ENCODE assay signal across 19 cellular contexts in genomic region chr2:25398534-25398933, GRCh38. TPM values are rescaled to one million over a fixed set of nuclear protein-coding genes. Genes with fewer than 3 reads are reported as not detected.
DNase-seq lines count a peak whose midpoint lies in the region; ATAC-seq, FAIRE-seq and TF ChIP-seq lines count a peak whose summit lies in the region.
"Had no signal": no experiment of that assay in that cellular context is flagged by ENCODE, and none has a peak within 500 bp of the region (broad histone marks: within the 10 kb centered on the region; RNA-seq: fewer than 3 reads in every experiment).

No MANE protein-coding gene starts in this region.

- H3K4me1 ChIP-seq in BLaER1 = peaks cover 56% of the 10 kb centered on the region
- H3K4me1 ChIP-seq in testis = peaks cover 25% of the 10 kb centered on the region

- POLR2A ChIA-PET in WTC11 (lab: Charles Lee) = no interaction called here
- POLR2A ChIA-PET in activated CD8-positive, alpha-beta T cell treated with anti-CD3 and anti-CD28 coated beads for 36 hours (lab: Charles Lee) = no interaction called here

- no peak for TF ChIP-seq POLR2A in GM12892 (IDR thresholded peaks at IDR 0.05; ENCODE audit: low read depth, low read length)
- TF ChIP-seq POLR2A in testis (IDR thresholded peaks at IDR 0.05) = no peak

- H3K9me3 ChIP-seq in BLaER1 = no peaks in the 10 kb centered on the region
- H3K9me3 ChIP-seq in testis = no peaks in the 10 kb centered on the region

- H3K4me3 Mint-ChIP-seq in WTC11 = no peak overlapping the region
- H3K4me3 Mint-ChIP-seq in activated CD8-positive, alpha-beta T cell treated with anti-CD3 and anti-CD28 coated beads for 36 hours = no peak overlapping the region
- H3K4me3 Mint-ChIP-seq: CD8-positive, alpha-beta T cell had no signal

- H3K36me3 ChIP-seq in BLaER1 = 0 out of 2 replicates have a peak, but pooled peaks cover 3% of the 10 kb centered on the region
- H3K36me3 ChIP-seq in testis (ENCODE audit: low read depth, missing control alignments) = no peaks in the 10 kb centered on the region

- H3K4me3 ChIP-seq in BLaER1 = no peak overlapping the region
- H3K4me3 ChIP-seq in testis = no peak overlapping the region

- H3K36me3 Mint-ChIP-seq in WTC11 = peaks cover 3% of the 10 kb centered on the region; the same call in 1 of the 2 replicates
- H3K36me3 Mint-ChIP-seq in activated CD8-positive, alpha-beta T cell treated with anti-CD3 and anti-CD28 coated beads for 36 hours (ENCODE audit: low read depth) = peaks cover 3% of the 10 kb centered on the region

- H3K27me3 Mint-ChIP-seq in WTC11 (ENCODE audit: low read depth) = no peaks in the 10 kb centered on the region
- no peaks in the 10 kb centered on the region for H3K27me3 Mint-ChIP-seq in activated CD8-positive, alpha-beta T cell treated with anti-CD3 and anti-CD28 coated beads for 36 hours

- H3K27ac ChIP-seq in BLaER1 (no peak overlapping the region), testis (peak overlapping the region; percentile 1 to 3)
- H3K27ac ChIP-seq: C4-2B, HL-60 had no signal

- peak; percentile 62 for ATAC-seq in WTC11
- no peak for ATAC-seq in activated CD8-positive, alpha-beta T cell treated with anti-CD3 and anti-CD28 coated beads for 36 hours
- ATAC-seq: CD8-positive, alpha-beta T cell; HCT116 had no signal

- peak overlapping the region; percentile 68; the same call in 1 of the 2 replicates for H3K4me2 ChIP-seq in BLaER1

- CTCF ChIA-PET in WTC11 (lab: Charles Lee) = interaction anchor here (2.2 kb wide), 1 partner anchor 36 kb away, joined by 11 read pairs; no protein-coding TSS in a partner anchor
- CTCF ChIA-PET in activated CD8-positive, alpha-beta T cell treated with anti-CD3 and anti-CD28 coated beads for 36 hours (lab: Charles Lee) = interaction anchor here (0.8 kb wide), 1 partner anchor 156 kb away, joined by 3 read pairs; no protein-coding TSS in a partner anchor

- H3K4me1 Mint-ChIP-seq in WTC11 = peaks cover 12% of the 10 kb centered on the region
- peaks cover 18% of the 10 kb centered on the region for H3K4me1 Mint-ChIP-seq in activated CD8-positive, alpha-beta T cell treated with anti-CD3 and anti-CD28 coated beads for 36 hours (ENCODE audit: low read depth)

- no peaks in the 10 kb centered on the region for H4K20me1 ChIP-seq in BLaER1

- no peak for DNase-seq in GM12892 (ENCODE audit: insufficient read length)
- no peak for DNase-seq in WTC11 (ENCODE audit: low spot score)
- DNase-seq in testis = peak; percentile 73
- no peak for DNase-seq in NCI-H2107 (lab: John Stamatoyannopoulos, UW)
- no peak for DNase-seq in activated CD8-positive, alpha-beta T cell treated with anti-CD3 and anti-CD28 coated beads for 36 hours
- no peak for DNase-seq in amygdala (lab: John Stamatoyannopoulos, UW)
- DNase-seq: ACHN; CD8-positive, alpha-beta T cell; COR-L47; DMS153; DMS79 treated with DMSO at 0.1 percent for 48 hours; EL had no signal

- 72 to 86% methylated on average over 4 of the region's 4 CpGs for WGBS in testis, 2 donors

- FAIRE-seq in GM12892 (lab: Jason Lieb, UNC) = peak; percentile 42
- FAIRE-seq: D721Med, G401.6, H54 had no signal

- H3K9ac ChIP-seq in BLaER1 = no peak overlapping the region

- no peak overlapping the region for H3K27ac Mint-ChIP-seq in WTC11
- no peak overlapping the region for H3K27ac Mint-ChIP-seq in activated CD8-positive, alpha-beta T cell treated with anti-CD3 and anti-CD28 coated beads for 36 hours
- H3K27ac Mint-ChIP-seq: CD8-positive, alpha-beta T cell had no signal

- H3K27me3 ChIP-seq in BLaER1 (no peaks in the 10 kb centered on the region), testis (no peaks in the 10 kb centered on the region)

- no peak for TF ChIP-seq CTCF in WTC11 (IDR thresholded peaks at IDR 0.05)
- no peak for TF ChIP-seq CTCF in testis (IDR thresholded peaks at IDR 0.05)
- TF ChIP-seq CTCF in activated CD8-positive, alpha-beta T cell treated with anti-CD3 and anti-CD28 coated beads for 36 hours (IDR thresholded peaks at IDR 0.05) = no peak

- 0 out of 2 replicates have a peak, but pooled peaks cover 3% of the 10 kb centered on the region for H3K9me3 Mint-ChIP-seq in WTC11
- no peaks in the 10 kb centered on the region for H3K9me3 Mint-ChIP-seq in activated CD8-positive, alpha-beta T cell treated with anti-CD3 and anti-CD28 coated beads for 36 hours
- H3K9me3 Mint-ChIP-seq: CD8-positive, alpha-beta T cell had no signal

- intact Hi-C loops in testis (cut with DNase I; ENCODE audit: low total_unique reads) = no loop called here
- intact Hi-C loops in activated CD8-positive, alpha-beta T cell treated with anti-CD3 and anti-CD28 coated beads for 36 hours (cut with micrococcal nuclease) = no loop called here

TF ChIP-seq in WTC11, 78 proteins besides CTCF, POLR2A, EP300 and RAD21:
- TF ChIP-seq ZNF121 (CRISPR knock-in tag; IDR thresholded peaks at IDR 0.05) = no peak
- no peak for TF ChIP-seq FOXK1 (CRISPR knock-in tag; IDR thresholded peaks at IDR 0.05)
- TF ChIP-seq ZNF423 (CRISPR knock-in tag; IDR thresholded peaks at IDR 0.05) = no peak
- no peak for TF ChIP-seq E2F5 (CRISPR knock-in tag; IDR thresholded peaks at IDR 0.05)
- TF ChIP-seq FOXJ3 (CRISPR knock-in tag; IDR thresholded peaks at IDR 0.05; ENCODE audit: borderline replicate concordance) = no peak
- TF ChIP-seq TEAD4 (CRISPR knock-in tag; IDR thresholded peaks at IDR 0.05) = no peak
- no peak for TF ChIP-seq SMAD4 (CRISPR knock-in tag; IDR thresholded peaks at IDR 0.05)
- no peak for TF ChIP-seq ATF2 (CRISPR knock-in tag; IDR thresholded peaks at IDR 0.05; ENCODE audit: borderline replicate concordance, low read depth)
- TF ChIP-seq PRRX2 (CRISPR knock-in tag; IDR thresholded peaks at IDR 0.05) = no peak
- no peak for TF ChIP-seq EMX1 (CRISPR knock-in tag; IDR thresholded peaks at IDR 0.05)

RNA-seq across cellular contexts. Expression of gene DNMT3A, which starts 56.8 kb away (rescaled TPM):
- polyA plus RNA-seq in GM12892 (2012; ENCODE audit: missing spikeins) = 16.1 TPM
- total RNA-seq in WTC11 (2021) (154 to 162 TPM (median 154 TPM) in 3 replicates), testis (10 to 100 TPM; 36.3 TPM)
- polyA plus RNA-seq in testis (ENCODE audit: insufficient read depth, low read depth, low replicate concordance) = 15.5 TPM
- total RNA-seq in activated CD8-positive, alpha-beta T cell treated with anti-CD3 and anti-CD28 coated beads for 36 hours = 10 to 100 TPM; 84.8 to 97.8 TPM
